ENCODE assay signal across 9 cellular contexts in the genomic region with DNA sequence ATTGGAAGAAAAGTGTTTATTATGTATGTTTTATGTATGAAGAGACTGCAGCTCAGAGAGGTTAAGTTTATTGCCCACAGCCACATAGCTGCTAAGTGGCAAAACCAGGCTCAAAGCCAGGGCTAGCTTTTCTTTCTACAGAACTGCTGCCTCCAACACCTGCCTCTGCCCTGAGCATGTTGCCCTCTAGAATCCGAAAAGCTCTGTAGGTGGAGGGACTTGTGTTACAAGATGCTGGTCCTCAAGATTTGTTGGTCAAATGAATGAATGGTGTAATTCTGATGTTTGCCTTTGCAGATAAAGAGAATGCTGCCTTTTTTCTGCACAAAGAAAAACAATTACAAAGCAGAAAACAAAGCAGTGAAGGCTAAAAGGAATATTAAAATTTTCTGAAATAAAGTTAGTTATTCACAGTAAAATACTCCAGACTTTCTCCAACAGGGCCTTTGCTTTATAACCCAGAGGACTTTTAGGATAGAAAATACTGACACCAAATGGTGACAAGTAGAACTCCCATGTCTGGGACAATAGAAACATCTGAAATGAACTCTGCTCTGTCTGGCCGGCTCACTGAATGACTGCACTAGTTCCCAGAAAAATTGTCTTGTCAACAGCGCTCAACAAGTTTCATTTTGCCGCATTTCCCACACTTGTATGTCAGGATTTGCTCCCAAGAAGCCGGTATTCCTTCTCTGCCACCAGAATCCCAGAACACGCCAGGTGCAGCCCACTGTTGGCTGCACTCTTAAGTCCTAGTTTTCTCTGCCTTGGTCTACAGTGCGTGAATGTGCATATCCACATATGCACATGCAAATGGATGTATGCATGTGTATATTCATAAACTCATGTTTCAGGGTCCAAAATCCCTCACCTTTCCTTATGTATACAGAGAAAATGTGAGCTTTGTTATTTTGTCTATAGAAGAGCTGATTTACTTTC. TPM values are rescaled to one million over a fixed set of nuclear protein-coding genes. Genes with fewer than 3 reads are reported as not detected.
DNase-seq lines count a peak whose midpoint lies in the region; ATAC-seq, FAIRE-seq and TF ChIP-seq lines count a peak whose summit lies in the region.
"Had no signal": no experiment of that assay in that cellular context is flagged by ENCODE, and none has a peak within 500 bp of the region (broad histone marks: within the 10 kb centered on the region; RNA-seq: fewer than 3 reads in every experiment).

No MANE protein-coding gene starts in this region.

- no peaks in the 10 kb centered on the region for H4K20me1 ChIP-seq in mammary epithelial cell (ENCODE audit: insufficient read depth, low read length)
- no peaks in the 10 kb centered on the region for H4K20me1 ChIP-seq in HepG2 (ENCODE audit: insufficient read depth, low read length)

- ATAC-seq in HG02798 (IDR thresholded peaks at IDR 0.05; ENCODE audit: poor library complexity, unreplicated experiment) (peak; percentile 65), HepG2 (peak; percentile 99)

- H3K79me2 ChIP-seq in mammary epithelial cell (ENCODE audit: insufficient read depth, low read length) (no peaks in the 10 kb centered on the region), HepG2 (ENCODE audit: insufficient read depth, low read length) (no peaks in the 10 kb centered on the region)

- in situ Hi-C loops in mammary epithelial cell (cut with MboI; ENCODE audit: low sequenced_read_pairs in 2 of 2) (loop anchor here in 1 of 2 donors (10.0 kb wide), 1 partner anchor 278 kb away; no protein-coding TSS in a partner anchor), HepG2 (cut with HindIII; ENCODE audit: extremely low pct_ligation_motif_present, low pct_unique_long_range_greater_than_20kb) (no loop called here)

- TF ChIP-seq EP300 in HepG2 (IDR thresholded peaks at IDR 0.05; ENCODE audit: low read depth in 2 of 2, low read length in 2 of 2), result no peak
- TF ChIP-seq EP300 in HepG2 (CRISPR knock-in tag; IDR thresholded peaks at IDR 0.05; ENCODE audit: borderline replicate concordance), result no peak

- BruUV-seq in mammary epithelial cell (replicated peaks; lab: Mats Ljungman, UMichigan) (no TSS peak), HepG2 (replicated peaks; lab: Mats Ljungman, UMichigan) (no TSS peak)

- no peak overlapping the region for H3K9ac ChIP-seq in mammary epithelial cell (ENCODE audit: insufficient read depth, low read length)
- peak overlapping the region; percentile 35; the same call in 1 of the 2 replicates for H3K9ac ChIP-seq in HepG2 (ENCODE audit: insufficient read depth, low read depth, low read length)

- CTCF ChIA-PET in AG04449 (lab: Yijun Ruan, JAX), result interaction anchor here (0.6 to 11.3 kb wide), 13 partner anchors 15 to 386 kb away, joined by 3 to 204 read pairs (median 4); a partner anchor contains a TSS
- CTCF ChIA-PET in mammary epithelial cell (lab: Charles Lee; ENCODE audit: low non-redundant PET), result interaction anchor here (0.6 to 1.9 kb wide), 3 partner anchors 63 to 276 kb away, joined by 3 to 27 read pairs (median 3); no protein-coding TSS in a partner anchor
- CTCF ChIA-PET in HepG2 (lab: Yijun Ruan, JAX; ENCODE audit: low intra/inter-chr PET ratio, low total read pairs), result interaction anchor here (1.7 to 1.8 kb wide), 2 partner anchors 64 to 276 kb away, joined by 16 read pairs; no protein-coding TSS in a partner anchor

- intact Hi-C loops in mammary epithelial cell (cut with micrococcal nuclease), result loop anchor here (1.0 kb wide), 2 partner anchors 64 to 276 kb away; no protein-coding TSS in a partner anchor
- intact Hi-C loops in HepG2 (cut with micrococcal nuclease; ENCODE audit: unreplicated experiment), result loop anchor here (1.0 kb wide), 3 partner anchors 64 to 276 kb away; no protein-coding TSS in a partner anchor

- DNase-seq in AG04449 (ENCODE audit: low read depth, low spot score), result peak; percentile 9
- DNase-seq in GM04504 (ENCODE audit: low read depth), result peak; percentile 7
- DNase-seq in NCI-H446 treated with DMSO at 0.1 percent for 48 hours (lab: John Stamatoyannopoulos, UW), result peak; percentile 31
- peak; percentile 41 for DNase-seq in mammary epithelial cell
- DNase-seq in HepG2 (ENCODE audit: low spot score), result peak; percentile 70
- DNase-seq in mesenteric fat pad (ENCODE audit: low spot score), result no peak
- DNase-seq in middle frontal gyrus (ENCODE audit: extremely low spot score, low spot score), result no peak

- 22% methylated on average over 7 of the region's 7 CpGs for WGBS in mammary epithelial cell (ENCODE audit: low coverage, missing lambda C conversion rate)
- 7% methylated on average over 7 of the region's 7 CpGs for WGBS in HepG2 (ENCODE audit: low lambda C conversion rate)

- TF ChIP-seq CTCF in AG04449 (IDR thresholded peaks at IDR 0.05; ENCODE audit: insufficient read depth, low read length, missing control alignments) (peak; percentile 13), mammary epithelial cell (conservative IDR thresholded peaks at IDR 0.05 in 1 of 2, IDR thresholded peaks at IDR 0.05 in 1 of 2; ENCODE audit: extremely low read depth in 1 of 2, insufficient read depth in 1 of 2, low read depth in 1 of 2, low read length in 2 of 2) (peak; percentile 47 to 66), HepG2 (CRISPR knock-in tag; IDR thresholded peaks at IDR 0.05) (peak; percentile 76)

- H3K4me1 ChIP-seq in mammary epithelial cell (ENCODE audit: insufficient read depth, low read length) (peaks cover 1% of the 10 kb centered on the region), HepG2 (ENCODE audit: insufficient read depth, low read length) (peaks cover 8% of the 10 kb centered on the region)

- H3K27ac ChIP-seq in mammary epithelial cell (ENCODE audit: insufficient read depth, low read depth, low read length) (no peak overlapping the region), HepG2 (ENCODE audit: extremely low read length, insufficient read depth, low read length) (no peak overlapping the region)

- H3K9me3 ChIP-seq in mammary epithelial cell (replicated peaks; ENCODE audit: insufficient read depth, low read length) (no peaks in the 10 kb centered on the region), HepG2 (ENCODE audit: low read length) (no peaks in the 10 kb centered on the region)

- H3K27me3 ChIP-seq in mammary epithelial cell (ENCODE audit: insufficient read depth, low read length), result no peaks in the 10 kb centered on the region
- H3K27me3 ChIP-seq in HepG2 (ENCODE audit: control insufficient read depth in 1 of 2, insufficient read depth in 2 of 2, low read length in 2 of 2), result peaks cover 0 to 16% of the 10 kb centered on the region in 2 experiments; a peak in 3 of 5 replicates

- H3K36me3 ChIP-seq in mammary epithelial cell (ENCODE audit: insufficient read depth, low read length) (no peaks in the 10 kb centered on the region), HepG2 (replicated peaks in 1 of 2; ENCODE audit: control insufficient read depth in 1 of 2, insufficient read depth in 2 of 2, low read length in 2 of 2) (no peaks in the 10 kb centered on the region)

- dilution Hi-C loops in mammary epithelial cell (cut with HindIII; ENCODE audit: low sequenced_read_pairs), result no loop called here

- no peak overlapping the region for H3K4me3 ChIP-seq in AG04449 (ENCODE audit: low read depth, low read length)
- H3K4me3 ChIP-seq in mammary epithelial cell (replicated peaks in 1 of 3; ENCODE audit: insufficient read depth in 1 of 3, low read depth in 2 of 3, low read length in 3 of 3), result no peak overlapping the region
- peak overlapping the region in 1 of 3 experiments; percentile 58; a peak in 2 of 6 replicates for H3K4me3 ChIP-seq in HepG2 (replicated peaks in 1 of 3; ENCODE audit: insufficient read depth in 1 of 3, low read depth in 2 of 3, low read length in 3 of 3)

- POLR2A ChIA-PET in AG04449 (lab: Yijun Ruan, JAX), result no interaction called here
- POLR2A ChIA-PET in HepG2 (lab: Yijun Ruan, JAX), result no interaction called here

- no peak overlapping the region for H3K4me2 ChIP-seq in mammary epithelial cell (ENCODE audit: insufficient read depth, low read depth, low read length)
- H3K4me2 ChIP-seq in HepG2 (ENCODE audit: low read depth, low read length), result peak overlapping the region; percentile 86

- H2AFZ ChIP-seq in mammary epithelial cell (ENCODE audit: low read depth, low read length), result no peak overlapping the region
- peak overlapping the region; percentile 85 for H2AFZ ChIP-seq in HepG2 (ENCODE audit: low read length)

- no peak for TF ChIP-seq POLR2A in HepG2 (IDR thresholded peaks at IDR 0.05; ENCODE audit: insufficient read depth in 1 of 2, low read depth in 2 of 2, low read length in 2 of 2)

- peak; percentile 66; the same call in 1 of the 2 replicates for TF ChIP-seq RAD21 in HepG2 (CRISPR knock-in tag; IDR thresholded peaks at IDR 0.05)

- peak; percentile 93 for FAIRE-seq in HepG2 (lab: Jason Lieb, UNC)

RNA-seq across cellular contexts. Expression of a gene that starts 11.0 kb away (rescaled TPM):
- not detected for total RNA-seq in mammary epithelial cell
- polyA plus RNA-seq in mammary epithelial cell, result not detected
- polyA minus RNA-seq in mammary epithelial cell, result not detected
- not detected in 2 replicates for total RNA-seq in HepG2 (2016; rRNA removed; fragmentation: Illumina TruSeq; extraction: Trizol)
- not detected in 2 replicates for total RNA-seq in HepG2 (2016; cell fraction: cytosol; rRNA removed; fragmentation: Illumina TruSeq; extraction: Trizol; ENCODE audit: low read depth)
- not detected in 2 replicates for total RNA-seq in HepG2 (2016; cell fraction: insoluble cytoplasmic fraction; rRNA removed; fragmentation: Illumina TruSeq; extraction: Trizol)
- total RNA-seq in HepG2 (2016; cell fraction: membrane; rRNA removed; fragmentation: Illumina TruSeq; extraction: Trizol), result not detected in 2 replicates
- not detected in 2 replicates for total RNA-seq in HepG2 (2016; cell fraction: nucleus; rRNA removed; fragmentation: Illumina TruSeq; extraction: Trizol)
- not detected in 2 replicates for polyA plus RNA-seq in HepG2 (2011; rRNA removed)
- not detected in 2 replicates for polyA plus RNA-seq in HepG2 (2011; cell fraction: cytosol; rRNA removed)
- polyA plus RNA-seq in HepG2 (2011; cell fraction: nucleus; rRNA removed), result not detected in 2 replicates
- polyA plus RNA-seq in HepG2 (2012), result not detected in 2 replicates
- not detected in 2 replicates for polyA plus RNA-seq in HepG2 (2016; cell fraction: cytosol; fragmentation: Illumina TruSeq; extraction: Trizol; ENCODE audit: low read depth)
- not detected in 2 replicates for polyA plus RNA-seq in HepG2 (2016; cell fraction: insoluble cytoplasmic fraction; fragmentation: Illumina TruSeq; extraction: Trizol; ENCODE audit: low read depth)
- not detected in 2 replicates for polyA plus RNA-seq in HepG2 (2016; cell fraction: membrane; fragmentation: Illumina TruSeq; extraction: Trizol; ENCODE audit: low read depth)
- not detected in 2 replicates for polyA plus RNA-seq in HepG2 (2016; cell fraction: nucleus; fragmentation: Illumina TruSeq; extraction: Trizol; ENCODE audit: insufficient read depth, low read depth)
- polyA minus RNA-seq in HepG2 (2011; rRNA and poly(A)+ RNA removed; ENCODE audit: low replicate concordance), result not detected in 2 replicates
- not detected in 2 replicates for polyA minus RNA-seq in HepG2 (2011; cell fraction: cytosol; rRNA and poly(A)+ RNA removed)
- polyA minus RNA-seq in HepG2 (2011; cell fraction: nucleus; rRNA and poly(A)+ RNA removed), result not detected in 2 replicates
- total RNA-seq in mesenteric fat pad, result not detected
- total RNA-seq: mesothelial cell of epicardium had no signal

RNA-seq across cellular contexts. Expression of a gene that starts 21.9 kb away (rescaled TPM):
- total RNA-seq in mammary epithelial cell (1 to 10 TPM; 5.8 to 9.8 TPM), HepG2 (2016; rRNA removed; fragmentation: Illumina TruSeq; extraction: Trizol) (not detected in 2 replicates), mesenteric fat pad (4.7 TPM)
- polyA plus RNA-seq in mammary epithelial cell (2.9 TPM), HepG2 (2011; rRNA removed) (not detected in 2 replicates)
- not detected for polyA minus RNA-seq in mammary epithelial cell
- total RNA-seq in HepG2 (2016; cell fraction: cytosol; rRNA removed; fragmentation: Illumina TruSeq; extraction: Trizol; ENCODE audit: low read depth), result not detected in 2 replicates
- total RNA-seq in HepG2 (2016; cell fraction: insoluble cytoplasmic fraction; rRNA removed; fragmentation: Illumina TruSeq; extraction: Trizol), result not detected in 2 replicates
- not detected in 2 replicates for total RNA-seq in HepG2 (2016; cell fraction: membrane; rRNA removed; fragmentation: Illumina TruSeq; extraction: Trizol)
- not detected in 2 replicates for total RNA-seq in HepG2 (2016; cell fraction: nucleus; rRNA removed; fragmentation: Illumina TruSeq; extraction: Trizol)
- polyA plus RNA-seq in HepG2 (2011; cell fraction: cytosol; rRNA removed), result not detected in 2 replicates
- polyA plus RNA-seq in HepG2 (2011; cell fraction: nucleus; rRNA removed), result 0.23 TPM in 1 of 2 replicates, not detected in the other
- not detected in 2 replicates for polyA plus RNA-seq in HepG2 (2012)
- polyA plus RNA-seq in HepG2 (2016; cell fraction: cytosol; fragmentation: Illumina TruSeq; extraction: Trizol; ENCODE audit: low read depth), result not detected in 2 replicates
- not detected in 2 replicates for polyA plus RNA-seq in HepG2 (2016; cell fraction: insoluble cytoplasmic fraction; fragmentation: Illumina TruSeq; extraction: Trizol; ENCODE audit: low read depth)
- polyA plus RNA-seq in HepG2 (2016; cell fraction: membrane; fragmentation: Illumina TruSeq; extraction: Trizol; ENCODE audit: low read depth), result not detected in 2 replicates
- not detected in 2 replicates for polyA plus RNA-seq in HepG2 (2016; cell fraction: nucleus; fragmentation: Illumina TruSeq; extraction: Trizol; ENCODE audit: insufficient read depth, low read depth)
- polyA minus RNA-seq in HepG2 (2011; rRNA and poly(A)+ RNA removed; ENCODE audit: low replicate concordance), result not detected in 2 replicates
- polyA minus RNA-seq in HepG2 (2011; cell fraction: cytosol; rRNA and poly(A)+ RNA removed), result not detected in 2 replicates
- not detected in 2 replicates for polyA minus RNA-seq in HepG2 (2011; cell fraction: nucleus; rRNA and poly(A)+ RNA removed)

Comparison
In these comparisons a context has a peak if more than half of its experiments do, and no peak if none do; other contexts are left out.
1. DNase-seq: peak in AG04449 (single experiment), GM04504 (single experiment), NCI-H446 treated with DMSO at 0.1 percent for 48 hours (single experiment), mammary epithelial cell (single experiment) and HepG2 (single experiment); none in mesenteric fat pad (single experiment) and middle frontal gyrus (single experiment).
2. CTCF ChIP-seq: peak in every context shown above with its lines; median percentile 76 in HepG2; 56 in mammary epithelial cell; 13 in AG04449.